Comparison of ENCODE assay signal across 1 cellular context in genomic region chr16:52408197-52408845, GRCh38.
A peak's percentile ranks its signal among the peaks of the same experiment; 100 is the strongest.
TF ChIP-seq lines count a peak whose summit lies in the region.

No MANE protein-coding gene starts in this region.

TF ChIP-seq in HepG2, 621 proteins besides CTCF, POLR2A, EP300 and RAD21 (continued from another document and continues in another):
- TF ChIP-seq DDIT3 (CRISPR knock-in tag; IDR thresholded peaks at IDR 0.05), result no peak
- peak; percentile 87 for TF ChIP-seq ZNF12 (CRISPR knock-in tag; IDR thresholded peaks at IDR 0.05)
- TF ChIP-seq ZNF263 (CRISPR knock-in tag; IDR thresholded peaks at IDR 0.05), result no peak
- no peak for TF ChIP-seq ZFP36L2 (CRISPR knock-in tag; IDR thresholded peaks at IDR 0.05)
- peak in 1 of 2 experiments; percentile 52; a peak in 2 of 4 replicates for TF ChIP-seq REST (IDR thresholded peaks at IDR 0.05; ENCODE audit: borderline replicate concordance in 1 of 2, low read depth in 1 of 2, low read length in 2 of 2)
- TF ChIP-seq ZNF550 (CRISPR knock-in tag; IDR thresholded peaks at IDR 0.05; ENCODE audit: borderline replicate concordance), result no peak
- no peak for TF ChIP-seq NFATC3 (CRISPR knock-in tag; IDR thresholded peaks at IDR 0.05)
- no peak for TF ChIP-seq TCF12 (IDR thresholded peaks at IDR 0.05)
- peak; percentile 94 for TF ChIP-seq TCF12 (CRISPR knock-in tag; IDR thresholded peaks at IDR 0.05)
- TF ChIP-seq IKZF5 (CRISPR knock-in tag; IDR thresholded peaks at IDR 0.05), result peak; percentile 89; the same call in 1 of the 2 replicates
- TF ChIP-seq MTF1 (CRISPR knock-in tag; IDR thresholded peaks at IDR 0.05), result no peak
- TF ChIP-seq ZSCAN5A (CRISPR knock-in tag; IDR thresholded peaks at IDR 0.05; ENCODE audit: borderline replicate concordance), result peak; percentile 79; the same call in 1 of the 2 replicates
- TF ChIP-seq ZBTB21 (CRISPR knock-in tag; IDR thresholded peaks at IDR 0.05), result no peak
- TF ChIP-seq SRSF4 (IDR thresholded peaks at IDR 0.05; ENCODE audit: low read depth, low read length, poor library complexity, severe bottlenecking), result no peak
- TF ChIP-seq ZNF558 (CRISPR knock-in tag; IDR thresholded peaks at IDR 0.05; ENCODE audit: borderline replicate concordance), result no peak
- TF ChIP-seq RARG (CRISPR knock-in tag; IDR thresholded peaks at IDR 0.05; ENCODE audit: low read depth), result no peak
- no peak for TF ChIP-seq PRMT3 (CRISPR knock-in tag; IDR thresholded peaks at IDR 0.05; ENCODE audit: borderline replicate concordance, low read depth)
- TF ChIP-seq ZNF691 (CRISPR knock-in tag; IDR thresholded peaks at IDR 0.05; ENCODE audit: borderline replicate concordance, low read depth), result 0 out of 2 replicates have a peak, but pooled peaks have one; percentile 59
- peak; percentile 67; the same call in 1 of the 2 replicates for TF ChIP-seq ZNF772 (CRISPR knock-in tag; IDR thresholded peaks at IDR 0.05)
- peak; percentile 77 for TF ChIP-seq TCF7L2 (IDR thresholded peaks at IDR 0.05; ENCODE audit: low read depth, low read length)
- no peak for TF ChIP-seq NFAT5 (CRISPR knock-in tag; IDR thresholded peaks at IDR 0.05)
- TF ChIP-seq CREB3 (CRISPR knock-in tag; IDR thresholded peaks at IDR 0.05), result no peak
- TF ChIP-seq SETDB1 (CRISPR knock-in tag; IDR thresholded peaks at IDR 0.05; ENCODE audit: borderline replicate concordance), result no peak
- TF ChIP-seq ZNF784 (CRISPR knock-in tag; IDR thresholded peaks at IDR 0.05; ENCODE audit: borderline replicate concordance), result peak; percentile 30; the same call in 1 of the 2 replicates
- TF ChIP-seq ETV6 (CRISPR knock-in tag; conservative IDR thresholded peaks at IDR 0.05), result 0 out of 2 replicates have a peak, but pooled peaks have one; percentile 24
- no peak for TF ChIP-seq ZNF407 (CRISPR knock-in tag; IDR thresholded peaks at IDR 0.05; ENCODE audit: not compliant biosample characterization)
- TF ChIP-seq HNRNPL (IDR thresholded peaks at IDR 0.05; ENCODE audit: low read depth, low read length), result no peak
- TF ChIP-seq MLX (CRISPR knock-in tag; IDR thresholded peaks at IDR 0.05), result peak; percentile 88
- TF ChIP-seq ZBTB3 (CRISPR knock-in tag; IDR thresholded peaks at IDR 0.05; ENCODE audit: borderline replicate concordance, low read depth), result peak; percentile 91; the same call in 1 of the 2 replicates
- TF ChIP-seq CCAR2 (optimal IDR thresholded peaks at IDR 0.05; ENCODE audit: low read depth, low read length), result peak; percentile 52
- no peak for TF ChIP-seq ZFAT (CRISPR knock-in tag; conservative IDR thresholded peaks at IDR 0.05)
- TF ChIP-seq KLF16 (CRISPR knock-in tag; IDR thresholded peaks at IDR 0.05), result no peak
- TF ChIP-seq IKZF1 (IDR thresholded peaks at IDR 0.05), result no peak
- peak; percentile 85 for TF ChIP-seq ELF3 (CRISPR knock-in tag; IDR thresholded peaks at IDR 0.05)
